Comparison of ENCODE assay signal across 18 cellular contexts in genomic region chr4:134132086-134132783, GRCh38.
DNase-seq lines count a peak whose midpoint lies in the region; ATAC-seq and TF ChIP-seq lines count a peak whose summit lies in the region.
"Had no signal": no experiment of that assay in that cellular context is flagged by ENCODE, and none has a peak within 500 bp of the region (broad histone marks: within the 10 kb centered on the region; RNA-seq: fewer than 3 reads in every experiment).

No MANE protein-coding gene starts in this region.

- H3K4me3 ChIP-seq in HCT116 (replicated peaks in 1 of 2; ENCODE audit: low read depth in 1 of 2, low read length in 2 of 2) (no peak overlapping the region), endodermal cell (ENCODE audit: low read length) (no peak overlapping the region), SK-N-SH (ENCODE audit: low read depth in 2 of 2, low read length in 1 of 2) (no peak overlapping the region)
- H3K4me3 ChIP-seq: BLaER1, SJCRH30 had no signal

- DNase-seq in ACHN (peak; percentile 1), HCT116 (ENCODE audit: low read depth, low spot score) (no peak), NAMALWA (ENCODE audit: low spot score) (peak; percentile 19), endodermal cell (no peak), SK-N-SH (no peak)
- DNase-seq in activated T-cell treated with anti-CD3 and anti-CD28 coated beads, Interleukin-2, amount 50 U/mL, for 72 hours, result no peak
- DNase-seq in activated CD4-positive, alpha-beta T cell treated with anti-CD3 and anti-CD28 coated beads, Interleukin-2, amount 10 ng/mL, durations not matched to agents 24 days and 14 days, result no peak
- DNase-seq: GOT3, Karpas-422, NCI-H1048, NCI-H146, NCI-H2107, NCI-H774, SJCRH30, T-helper 9 cell had no signal

- no peak overlapping the region for H3K4me2 ChIP-seq in HCT116 (ENCODE audit: low read length)
- no peak overlapping the region for H3K4me2 ChIP-seq in SK-N-SH
- H3K4me2 ChIP-seq: BLaER1 had no signal

- H3K27ac Mint-ChIP-seq in endodermal cell, result no peak overlapping the region
- no peak overlapping the region for H3K27ac Mint-ChIP-seq in activated T-cell treated with anti-CD3 and anti-CD28 coated beads, Interleukin-2, amount 50 U/mL, for 72 hours
- no peak overlapping the region for H3K27ac Mint-ChIP-seq in activated CD4-positive, alpha-beta T cell treated with anti-CD3 and anti-CD28 coated beads, Interleukin-2, amount 10 ng/mL, durations not matched to agents 24 days and 14 days

- TF ChIP-seq RAD21 in HCT116 (IDR thresholded peaks at IDR 0.05; ENCODE audit: low read depth), result no peak
- TF ChIP-seq RAD21 in SK-N-SH (IDR thresholded peaks at IDR 0.05; ENCODE audit: low read length), result no peak

- no peaks in the 10 kb centered on the region for H4K20me1 ChIP-seq in HCT116 (ENCODE audit: insufficient read depth)
- H4K20me1 ChIP-seq in SK-N-SH (ENCODE audit: insufficient read depth), result no peaks in the 10 kb centered on the region
- H4K20me1 ChIP-seq: BLaER1 had no signal

- H2AFZ ChIP-seq in HCT116 (ENCODE audit: low read depth, low read length, poor library complexity, severe bottlenecking) (no peak overlapping the region), SK-N-SH (ENCODE audit: low read depth) (no peak overlapping the region)

- no peak for TF ChIP-seq POLR2A in HCT116 (IDR thresholded peaks at IDR 0.05; ENCODE audit: borderline replicate concordance, extremely low read depth, insufficient read depth, insufficient read length)

- H3F3A ChIP-seq in SK-N-SH (replicated peaks; ENCODE audit: insufficient read depth), result no peaks in the 10 kb centered on the region

- BruUV-seq in HCT116 (replicated peaks; lab: Mats Ljungman, UMichigan), result no TSS peak

- TF ChIP-seq CTCF in HCT116 (IDR thresholded peaks at IDR 0.05 in 2 of 3, conservative IDR thresholded peaks at IDR 0.05 in 1 of 3; ENCODE audit: borderline replicate concordance in 1 of 3, insufficient read depth in 1 of 3, low read depth in 2 of 3, low read length in 2 of 3), result peak in 1 of 3 experiments; percentile 49; a peak in 2 of 6 replicates
- TF ChIP-seq CTCF in endodermal cell (conservative IDR thresholded peaks at IDR 0.05), result peak; percentile 59
- no peak for TF ChIP-seq CTCF in SK-N-SH (IDR thresholded peaks at IDR 0.05)

- no peaks in the 10 kb centered on the region for H3K27me3 Mint-ChIP-seq in endodermal cell (ENCODE audit: insufficient read depth)
- H3K27me3 Mint-ChIP-seq in activated T-cell treated with anti-CD3 and anti-CD28 coated beads, Interleukin-2, amount 50 U/mL, for 72 hours (ENCODE audit: low read depth), result no peaks in the 10 kb centered on the region
- no peaks in the 10 kb centered on the region for H3K27me3 Mint-ChIP-seq in activated CD4-positive, alpha-beta T cell treated with anti-CD3 and anti-CD28 coated beads, Interleukin-2, amount 10 ng/mL, durations not matched to agents 24 days and 14 days

- RAD21 ChIA-PET in HCT116 (lab: Charles Lee; ENCODE audit: low non-redundant PET in 1 of 2, low total read pairs in 2 of 2, uncharacterized antibody in 2 of 2, unreplicated experiment in 2 of 2), result no interaction called here

- no peak for TF ChIP-seq EP300 in SK-N-SH (IDR thresholded peaks at IDR 0.05; ENCODE audit: borderline replicate concordance in 1 of 2, low read depth in 1 of 2, low read length in 1 of 2)

- H3K4me1 Mint-ChIP-seq in endodermal cell, result no peaks in the 10 kb centered on the region
- no peaks in the 10 kb centered on the region for H3K4me1 Mint-ChIP-seq in activated T-cell treated with anti-CD3 and anti-CD28 coated beads, Interleukin-2, amount 50 U/mL, for 72 hours (ENCODE audit: low read depth)
- H3K4me1 Mint-ChIP-seq in activated CD4-positive, alpha-beta T cell treated with anti-CD3 and anti-CD28 coated beads, Interleukin-2, amount 10 ng/mL, durations not matched to agents 24 days and 14 days, result no peaks in the 10 kb centered on the region

- H3K9me2 ChIP-seq in HCT116 (ENCODE audit: insufficient read depth) (no peaks in the 10 kb centered on the region), SK-N-SH (no peaks in the 10 kb centered on the region)

- 92 to 100% methylated on average over 1 to 3 of the region's 3 CpGs for WGBS in endodermal cell (ENCODE audit: insufficient coverage in 1 of 2, insufficient read length in 1 of 2), 2 experiments
- WGBS in SK-N-SH (ENCODE audit: low lambda C conversion rate), result 26% methylated on average over 3 of the region's 3 CpGs

- CTCF ChIA-PET in HCT116 (lab: Charles Lee) (no interaction called here), SK-N-SH (lab: Yijun Ruan, JAX) (no interaction called here)

- no peak overlapping the region for H3K4me3 Mint-ChIP-seq in endodermal cell
- no peak overlapping the region for H3K4me3 Mint-ChIP-seq in activated T-cell treated with anti-CD3 and anti-CD28 coated beads, Interleukin-2, amount 50 U/mL, for 72 hours
- no peak overlapping the region for H3K4me3 Mint-ChIP-seq in activated CD4-positive, alpha-beta T cell treated with anti-CD3 and anti-CD28 coated beads, Interleukin-2, amount 10 ng/mL, durations not matched to agents 24 days and 14 days

- H3K9me3 ChIP-seq in HCT116 (ENCODE audit: control insufficient read depth in 1 of 2, insufficient read depth in 1 of 2, low read depth in 1 of 2, low read length in 2 of 2) (no peaks in the 10 kb centered on the region), endodermal cell (ENCODE audit: control insufficient read depth, low read length) (peaks cover 41% of the 10 kb centered on the region), SK-N-SH (no peaks in the 10 kb centered on the region)
- H3K9me3 ChIP-seq: BLaER1 had no signal

- peaks cover 32% of the 10 kb centered on the region for H3K9me3 Mint-ChIP-seq in endodermal cell
- H3K9me3 Mint-ChIP-seq in activated T-cell treated with anti-CD3 and anti-CD28 coated beads, Interleukin-2, amount 50 U/mL, for 72 hours, result peaks cover 5 to 12% of the 10 kb centered on the region in 2 donors
- H3K9me3 Mint-ChIP-seq in activated CD4-positive, alpha-beta T cell treated with anti-CD3 and anti-CD28 coated beads, Interleukin-2, amount 10 ng/mL, durations not matched to agents 24 days and 14 days, result no peaks in the 10 kb centered on the region

- H3K9ac ChIP-seq in HCT116 (ENCODE audit: low read length) (no peak overlapping the region), endodermal cell (ENCODE audit: extremely low read depth, low read length, poor library complexity, severe bottlenecking) (no peak overlapping the region), SK-N-SH (no peak overlapping the region)
- H3K9ac ChIP-seq: BLaER1 had no signal

- H3K4me1 ChIP-seq in HCT116 (ENCODE audit: control insufficient read depth in 1 of 2, insufficient read depth in 2 of 2, low read length in 2 of 2) (no peaks in the 10 kb centered on the region), endodermal cell (ENCODE audit: control insufficient read depth, insufficient read depth, low read length) (no peaks in the 10 kb centered on the region), SK-N-SH (ENCODE audit: control insufficient read depth in 1 of 2, insufficient read depth in 2 of 2, low read depth in 1 of 2, low read length in 1 of 2) (no peaks in the 10 kb centered on the region)
- H3K4me1 ChIP-seq: BLaER1 had no signal

- H3K27me3 ChIP-seq in HCT116 (ENCODE audit: insufficient read depth, low read length), result no peaks in the 10 kb centered on the region
- H3K27me3 ChIP-seq in endodermal cell (ENCODE audit: control insufficient read depth, insufficient read depth, low read length, poor library complexity, severe bottlenecking), result no peaks in the 10 kb centered on the region
- no peaks in the 10 kb centered on the region for H3K27me3 ChIP-seq in SK-N-SH (ENCODE audit: insufficient read depth)
- H3K27me3 ChIP-seq: BLaER1, SJCRH30 had no signal

- intact Hi-C loops in HCT116 (cut with micrococcal nuclease), result no loop called here
- intact Hi-C loops in activated CD4-positive, alpha-beta T cell treated with anti-CD3 and anti-CD28 coated beads, Interleukin-2, amount 10 ng/mL, durations not matched to agents 24 days and 14 days (cut with micrococcal nuclease), result no loop called here

- H3K36me3 Mint-ChIP-seq in endodermal cell (ENCODE audit: low read depth), result no peaks in the 10 kb centered on the region
- peaks cover 0 to 1% of the 10 kb centered on the region in 2 donors for H3K36me3 Mint-ChIP-seq in activated T-cell treated with anti-CD3 and anti-CD28 coated beads, Interleukin-2, amount 50 U/mL, for 72 hours (ENCODE audit: insufficient read depth in 2 of 2)
- no peaks in the 10 kb centered on the region for H3K36me3 Mint-ChIP-seq in activated CD4-positive, alpha-beta T cell treated with anti-CD3 and anti-CD28 coated beads, Interleukin-2, amount 10 ng/mL, durations not matched to agents 24 days and 14 days (ENCODE audit: low read depth)

- ATAC-seq in HCT116, result 0 out of 2 replicates have a peak, but pooled peaks have one; percentile 36
- no peak for ATAC-seq in activated T-cell treated with anti-CD3 and anti-CD28 coated beads, Interleukin-2, amount 50 U/mL, for 72 hours (replicated peaks in 1 of 2)
- ATAC-seq in GM21360 (IDR thresholded peaks at IDR 0.05; ENCODE audit: unreplicated experiment), result no peak
- ATAC-seq: HepG2 had no signal

- H3K27ac ChIP-seq in HCT116 (ENCODE audit: low read depth, low read length) (no peak overlapping the region), endodermal cell (ENCODE audit: low read depth, low read length) (no peak overlapping the region), SK-N-SH (ENCODE audit: low read depth in 2 of 2, low read length in 1 of 2) (no peak overlapping the region)
- H3K27ac ChIP-seq: BLaER1, SJCRH30 had no signal

- in situ Hi-C loops in ACHN (cut with HindIII; ENCODE audit: low pct_ligation_motif_present, low pct_unique_long_range_greater_than_20kb, low sequenced_read_pairs), result no loop called here

- POLR2A ChIA-PET in HCT116 (lab: Charles Lee), result no interaction called here
- POLR2A ChIA-PET in SK-N-SH (lab: Yijun Ruan, JAX), result no interaction called here

- H3K79me2 ChIP-seq in HCT116 (ENCODE audit: insufficient read depth, low read length) (no peaks in the 10 kb centered on the region), SK-N-SH (ENCODE audit: insufficient read depth) (no peaks in the 10 kb centered on the region)

- H3K36me3 ChIP-seq in HCT116 (ENCODE audit: control insufficient read depth in 1 of 2, insufficient read depth in 2 of 2, low read length in 2 of 2) (no peaks in the 10 kb centered on the region; a peak in 1 of 4 replicates), endodermal cell (ENCODE audit: control insufficient read depth, insufficient read depth, low read length) (no peaks in the 10 kb centered on the region), SK-N-SH (replicated peaks in 1 of 2; ENCODE audit: control insufficient read depth in 1 of 2, insufficient read depth in 2 of 2, low read length in 1 of 2) (no peaks in the 10 kb centered on the region)
- H3K36me3 ChIP-seq: BLaER1, SJCRH30 had no signal

TF ChIP-seq in HCT116, 20 proteins besides CTCF, POLR2A, EP300 and RAD21 (continues in another document):
- no peak for TF ChIP-seq MAX (IDR thresholded peaks at IDR 0.05)
- no peak for TF ChIP-seq JUND (IDR thresholded peaks at IDR 0.05)

Comparison
In these comparisons a context has a peak if more than half of its experiments do, and no peak if none do; other contexts are left out.
1. DNase-seq: peak in ACHN (single experiment) and NAMALWA (single experiment); none in HCT116 (single experiment), endodermal cell (single experiment), activated T-cell treated with anti-CD3 and anti-CD28 coated beads, Interleukin-2, amount 50 U/mL, for 72 hours (0 of 2), activated CD4-positive, alpha-beta T cell treated with anti-CD3 and anti-CD28 coated beads, Interleukin-2, amount 10 ng/mL, durations not matched to agents 24 days and 14 days (single experiment) and SK-N-SH (single experiment).